In the genomic region with DNA sequence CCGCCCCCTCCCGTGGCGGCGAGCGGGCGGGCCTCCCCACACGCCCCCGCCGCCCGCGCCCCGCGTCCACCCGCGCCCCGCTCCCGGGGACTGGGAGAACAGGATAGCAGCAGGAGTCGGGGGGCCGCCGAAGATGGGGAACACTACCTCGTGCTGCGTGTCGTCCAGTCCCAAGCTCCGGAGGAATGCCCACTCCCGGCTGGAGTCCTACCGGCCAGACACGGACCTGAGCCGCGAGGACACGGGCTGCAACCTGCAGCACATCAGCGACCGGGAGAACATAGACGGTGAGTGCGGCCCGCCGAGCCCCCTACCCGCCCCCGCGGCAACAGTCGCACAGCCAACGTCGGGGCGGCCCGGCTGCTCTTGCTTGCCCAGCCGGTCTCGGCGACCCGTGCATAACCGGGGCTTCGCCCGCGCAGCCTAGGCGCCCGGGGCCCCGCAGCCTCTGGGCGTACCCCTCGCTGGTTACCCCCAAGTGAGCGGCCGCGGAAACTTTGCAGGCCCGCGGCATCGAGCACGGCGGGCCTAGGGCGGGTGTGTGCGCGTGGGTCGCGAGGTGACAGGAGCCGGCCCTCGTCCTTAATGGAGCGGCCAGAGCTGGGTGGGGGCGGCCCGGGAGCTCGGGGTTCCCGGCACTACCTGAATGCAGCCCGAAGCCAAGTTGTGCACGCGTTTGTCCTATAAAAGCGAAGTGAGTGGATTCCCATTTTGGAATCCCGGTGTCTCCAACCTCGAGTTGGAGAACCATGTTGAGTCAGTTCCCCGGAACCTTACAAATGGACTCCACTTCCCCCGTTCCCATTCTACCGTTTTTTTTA, we compare ENCODE assay signal across 8 cellular contexts. TPM values are rescaled to one million over a fixed set of nuclear protein-coding genes. Genes with fewer than 3 reads are reported as not detected.
DNase-seq lines count a peak whose midpoint lies in the region; ATAC-seq and TF ChIP-seq lines count a peak whose summit lies in the region.

No MANE protein-coding gene starts in this region.

- peak overlapping the region; percentile 98 for H3K4me3 ChIP-seq in ovary

- peaks cover 7% of the 10 kb centered on the region for H3K4me1 ChIP-seq in ovary (ENCODE audit: insufficient read depth)

- TF ChIP-seq CTCF in ovary (IDR thresholded peaks at IDR 0.05) = no peak

- H3K9me3 ChIP-seq in ovary = no peaks in the 10 kb centered on the region

- no peaks in the 10 kb centered on the region for H3K27me3 ChIP-seq in ovary

- peak; percentile 59 for DNase-seq in ELF-1 (ENCODE audit: low read depth, low spot score)
- DNase-seq in HCEC 1CT = peak; percentile 22
- peak; percentile 1 for DNase-seq in NCI-H526 treated with DMSO at 0.1 percent for 48 hours (lab: John Stamatoyannopoulos, UW)
- peak; percentile 15 for DNase-seq in activated gamma-delta T cell treated with anti-CD3 and anti-CD28 coated beads, Interleukin-2, amount 50 U/mL, for 16 hours (ENCODE audit: low read depth)
- peak; percentile 45 for DNase-seq in glomerular visceral epithelial cell (ENCODE audit: extremely low spot score)
- DNase-seq in ovary = peak; percentile 30 to 65 (median 56)
- DNase-seq in NK-92 (lab: John Stamatoyannopoulos, UW; ENCODE audit: unreplicated experiment) = no peak

- H3K36me3 ChIP-seq in ovary = no peaks in the 10 kb centered on the region

- no peak for ATAC-seq in HG03097 (IDR thresholded peaks at IDR 0.05; ENCODE audit: low FRiP score, unreplicated experiment)

- 0 to 2% (median 1%) methylated on average over 42 to 86 of the region's 86 CpGs for WGBS in ovary, 3 donors

- intact Hi-C loops in ovary (cut with DNase I) = loop anchor here in 2 of 4 donors (10.0 kb wide), 2 partner anchors 88 to 228 kb away; no protein-coding TSS in a partner anchor

- TF ChIP-seq EP300 in ovary (IDR thresholded peaks at IDR 0.05) = no peak

- peak overlapping the region; percentile 27 to 63 for H3K27ac ChIP-seq in ovary

- TF ChIP-seq POLR2A in ovary (IDR thresholded peaks at IDR 0.05) = no peak

RNA-seq across cellular contexts. Expression of gene CCNY, which starts 0.8 kb away (rescaled TPM):
- 10 to 100 TPM; 28.3 to 81.3 (median 60.9) TPM for total RNA-seq in ovary
- 10 to 100 TPM; 29.5 to 87.0 TPM for polyA plus RNA-seq in ovary
